Comparison of ENCODE assay signal across 27 cellular contexts in the genomic region with DNA sequence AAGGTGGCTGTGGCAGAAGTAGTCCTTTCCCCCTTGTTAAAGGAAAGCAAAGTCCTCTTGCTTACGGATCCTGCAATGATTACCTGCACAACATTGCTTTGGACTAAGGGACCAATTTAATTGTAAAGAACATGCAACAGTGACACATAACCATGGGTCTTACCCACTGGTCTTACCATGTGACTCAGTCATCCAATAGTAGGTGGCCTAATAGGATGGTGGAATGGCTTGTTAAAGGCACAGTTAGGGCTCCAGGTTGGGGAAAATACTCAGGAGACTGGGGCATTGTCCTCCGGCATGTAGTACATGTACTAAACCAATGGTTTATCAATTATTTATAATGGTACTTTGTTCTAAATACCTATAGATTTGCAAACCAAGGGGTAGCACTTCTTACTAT. TPM values are rescaled to one million over a fixed set of nuclear protein-coding genes. Genes with fewer than 3 reads are reported as not detected.
"Had no signal": no experiment of that assay in that cellular context is flagged by ENCODE, and none has a peak within 500 bp of the region (broad histone marks: within the 10 kb centered on the region; RNA-seq: fewer than 3 reads in every experiment).

No MANE protein-coding gene starts in this region.

- H3K4me3 ChIP-seq: ascending aorta, body of pancreas, SJSA1 had no signal

- DNase-seq: activated CD4-positive, alpha-beta T cell treated with anti-CD3 and anti-CD28 coated beads for 4 hours; activated CD8-positive, alpha-beta memory T cell treated with anti-CD3 and anti-CD28 coated beads, Interleukin-2, amount 50 U/mL, for 48 hours; activated CD8-positive, alpha-beta T cell treated with anti-CD3 and anti-CD28 coated beads for 36 hours; activated naive CD4-positive, alpha-beta T cell treated with anti-CD3 and anti-CD28 coated beads, Interleukin-2, amount 50 U/mL, for 16 hours; activated T-cell treated with anti-CD3 and anti-CD28 coated beads, Interleukin-2, amount 50 U/mL, for 1 hour; amniotic stem cell; body of pancreas; central memory CD4-positive, alpha-beta T cell; Kasumi-1; KBM-7; NCI-H1092; NCI-H1417 treated with DMSO at 0.1 percent for 48 hours; NCI-H1694; NCI-H2029 treated with DMSO at 0.1 percent for 48 hours; NCI-H345; NCI-H510A; NCI-H526 treated with DMSO at 0.1 percent for 48 hours; OCI-M1; SHP77; T-cell; WERI-Rb-1 had no signal

- H3K9me3 Mint-ChIP-seq: activated CD8-positive, alpha-beta T cell treated with anti-CD3 and anti-CD28 coated beads for 36 hours; T-cell had no signal

- H3K4me3 Mint-ChIP-seq: activated CD8-positive, alpha-beta T cell treated with anti-CD3 and anti-CD28 coated beads for 36 hours had no signal

- ATAC-seq: activated CD4-positive, CD25-positive, alpha-beta regulatory T cell treated with anti-CD3 and anti-CD28 coated beads, Interleukin-2, amount 50 U/mL, for 24 hours; activated CD8-positive, alpha-beta T cell treated with anti-CD3 and anti-CD28 coated beads for 36 hours; body of pancreas; Panc1; T-cell had no signal

- H3K27ac Mint-ChIP-seq: activated CD8-positive, alpha-beta T cell treated with anti-CD3 and anti-CD28 coated beads for 36 hours; T-cell had no signal

RNA-seq across cellular contexts. Expression of gene DIO1, which starts 2.3 kb away (rescaled TPM):
- total RNA-seq: activated CD8-positive, alpha-beta T cell treated with anti-CD3 and anti-CD28 coated beads for 36 hours; ascending aorta; body of pancreas; bronchial epithelial cell; SJSA1; T-cell; T-helper 2 cell treated with Interferon-gamma antibody and Interleukin-4, amounts not matched to agents 100 ng/mL and 5 ng/mL, for 36 hours had no signal

RNA-seq across cellular contexts. Expression of gene IFT25, which starts 53.8 kb away (rescaled TPM):
- total RNA-seq: ascending aorta had no signal
